In the genomic region with DNA sequence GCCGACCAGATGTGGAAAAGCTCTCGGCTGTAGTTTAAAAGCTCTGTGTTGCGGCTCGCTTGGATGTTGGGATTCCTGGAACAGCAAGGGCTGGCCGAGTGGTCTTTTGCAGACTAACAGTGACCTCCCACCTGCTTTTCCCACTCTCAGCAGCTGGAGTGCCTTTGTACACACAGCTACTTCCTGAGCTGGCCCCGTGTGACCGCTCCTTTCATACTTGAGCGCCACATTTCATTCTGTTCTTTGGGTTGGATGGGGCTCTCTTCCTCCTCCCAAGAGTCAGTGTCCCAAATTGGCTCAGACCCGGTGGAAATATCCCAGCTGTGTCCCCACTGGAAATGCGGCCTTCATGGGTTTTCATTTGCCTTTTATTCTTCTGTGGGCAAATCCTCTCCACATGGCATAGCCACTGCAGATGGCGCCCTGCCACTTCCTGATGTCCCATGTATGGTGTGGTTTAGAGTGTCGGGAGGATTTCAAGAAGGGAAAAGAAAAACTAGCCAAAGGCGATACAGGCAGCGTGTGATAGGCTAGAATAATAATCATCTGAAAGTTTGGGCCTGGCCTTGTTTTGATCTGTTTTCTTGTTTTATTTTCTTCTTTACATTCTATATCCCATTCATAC, we compare ENCODE assay signal across 11 cellular contexts.
DNase-seq lines count a peak whose midpoint lies in the region; ATAC-seq and TF ChIP-seq lines count a peak whose summit lies in the region.
"Had no signal": no experiment of that assay in that cellular context is flagged by ENCODE, and none has a peak within 500 bp of the region (broad histone marks: within the 10 kb centered on the region; RNA-seq: fewer than 3 reads in every experiment).

No MANE protein-coding gene starts in this region.

- H3K79me2 ChIP-seq in SK-N-SH (ENCODE audit: insufficient read depth), result no peaks in the 10 kb centered on the region

- DNase-seq in SK-N-SH (peak; percentile 50), lower lobe of right lung (no peak), dermis blood vessel endothelial cell (no peak), mesothelial cell of epicardium (ENCODE audit: low spot score in 2 of 2, unreplicated experiment in 2 of 2) (no peak)
- DNase-seq: HCEC 1CT had no signal

- H3K4me1 Mint-ChIP-seq in mesothelial cell of epicardium, result peaks cover 27% of the 10 kb centered on the region

- TF ChIP-seq RAD21 in Ishikawa (IDR thresholded peaks at IDR 0.05; ENCODE audit: low read depth) (peak; percentile 30; the same call in 1 of the 2 replicates), SK-N-SH (IDR thresholded peaks at IDR 0.05; ENCODE audit: low read length) (peak; percentile 83)

- H3K9ac ChIP-seq in BLaER1 treated with 17β-estradiol and CSF1 and Interleukin-3, amounts not matched to agents 10 nM and 100 nM, result no peak overlapping the region
- no peak overlapping the region for H3K9ac ChIP-seq in SK-N-SH

- intact Hi-C loops in lower lobe of right lung (cut with DNase I), result no loop called here

- no peaks in the 10 kb centered on the region for H3K9me3 Mint-ChIP-seq in mesothelial cell of epicardium

- no peak overlapping the region for H3K4me3 ChIP-seq in BLaER1 treated with 17β-estradiol and CSF1 and Interleukin-3, amounts not matched to agents 10 nM and 100 nM
- no peak overlapping the region for H3K4me3 ChIP-seq in SK-N-SH (ENCODE audit: low read depth in 2 of 2, low read length in 1 of 2)
- no peak overlapping the region for H3K4me3 ChIP-seq in lower lobe of right lung
- H3K4me3 ChIP-seq: body of pancreas, smooth muscle cell had no signal

- peaks cover 3% of the 10 kb centered on the region for H3K36me3 Mint-ChIP-seq in mesothelial cell of epicardium

- H3K27ac Mint-ChIP-seq in mesothelial cell of epicardium, result no peak overlapping the region

- peaks cover 0 to 27% (median 18%) of the 10 kb centered on the region in 10 experiments; a peak in 15 of 20 replicates for H3K4me1 ChIP-seq in BLaER1 treated with 17β-estradiol and CSF1 and Interleukin-3, amounts not matched to agents 10 nM and 100 nM
- H3K4me1 ChIP-seq in SK-N-SH (ENCODE audit: control insufficient read depth in 1 of 2, insufficient read depth in 2 of 2, low read depth in 1 of 2, low read length in 1 of 2) (peaks cover 20 to 23% of the 10 kb centered on the region in 2 experiments), lower lobe of right lung (peaks cover 17% of the 10 kb centered on the region)

- peaks cover 0 to 33% (median 18%) of the 10 kb centered on the region in 11 experiments; a peak in 13 of 22 replicates for H4K20me1 ChIP-seq in BLaER1 treated with 17β-estradiol and CSF1 and Interleukin-3, amounts not matched to agents 10 nM and 100 nM
- no peaks in the 10 kb centered on the region for H4K20me1 ChIP-seq in SK-N-SH (ENCODE audit: insufficient read depth)

- no peak for TF ChIP-seq EP300 in Ishikawa (IDR thresholded peaks at IDR 0.05; ENCODE audit: borderline replicate concordance)
- TF ChIP-seq EP300 in SK-N-SH (IDR thresholded peaks at IDR 0.05; ENCODE audit: borderline replicate concordance in 1 of 2, low read depth in 1 of 2, low read length in 1 of 2), result no peak

- CTCF ChIA-PET in SK-N-SH (lab: Yijun Ruan, JAX), result interaction anchor here (0.6 to 1.9 kb wide), 11 partner anchors 9 to 269 kb away, joined by 3 to 6 read pairs (median 4); no protein-coding TSS in a partner anchor

- no peak for TF ChIP-seq CTCF in SK-N-SH (IDR thresholded peaks at IDR 0.05)
- TF ChIP-seq CTCF in lower lobe of right lung (IDR thresholded peaks at IDR 0.05), result no peak
- no peak for TF ChIP-seq CTCF in mesothelial cell of epicardium (IDR thresholded peaks at IDR 0.05; ENCODE audit: unreplicated experiment)

- H3K27ac ChIP-seq in BLaER1 treated with 17β-estradiol and CSF1 and Interleukin-3, amounts not matched to agents 10 nM and 100 nM, result no peak overlapping the region
- H3K27ac ChIP-seq in SK-N-SH (ENCODE audit: low read depth in 2 of 2, low read length in 1 of 2) (peak overlapping the region; percentile 16 to 68; a peak in 3 of 4 replicates), lower lobe of right lung (no peak overlapping the region)

- no peaks in the 10 kb centered on the region for H3K9me3 ChIP-seq in BLaER1 treated with 17β-estradiol and CSF1 and Interleukin-3, amounts not matched to agents 10 nM and 100 nM (replicated peaks in 1 of 11)
- H3K9me3 ChIP-seq in SK-N-SH, result no peaks in the 10 kb centered on the region
- H3K9me3 ChIP-seq in lower lobe of right lung, result no peaks in the 10 kb centered on the region
- H3K9me3 ChIP-seq: body of pancreas had no signal

- H2AFZ ChIP-seq in SK-N-SH (ENCODE audit: low read depth), result no peak overlapping the region

- POLR2A ChIA-PET in SK-N-SH (lab: Yijun Ruan, JAX), result no interaction called here

- H3K9me2 ChIP-seq in SK-N-SH, result no peaks in the 10 kb centered on the region

- peaks cover 4 to 49% (median 18%) of the 10 kb centered on the region in 11 experiments; a peak in 16 of 22 replicates for H3K36me3 ChIP-seq in BLaER1 treated with 17β-estradiol and CSF1 and Interleukin-3, amounts not matched to agents 10 nM and 100 nM
- H3K36me3 ChIP-seq in SK-N-SH (replicated peaks in 1 of 2; ENCODE audit: control insufficient read depth in 1 of 2, insufficient read depth in 2 of 2, low read length in 1 of 2) (no peaks in the 10 kb centered on the region), lower lobe of right lung (peaks cover 19% of the 10 kb centered on the region)

- H3F3A ChIP-seq in SK-N-SH (replicated peaks; ENCODE audit: insufficient read depth), result peaks cover 14% of the 10 kb centered on the region

- H3K4me3 Mint-ChIP-seq in mesothelial cell of epicardium, result no peak overlapping the region

- 90% methylated on average over 11 of the region's 14 CpGs for WGBS in SK-N-SH (ENCODE audit: low lambda C conversion rate)

- H3K4me2 ChIP-seq in BLaER1 treated with 17β-estradiol and CSF1 and Interleukin-3, amounts not matched to agents 10 nM and 100 nM, result peak overlapping the region in 8 of 11 experiments; percentile 23 to 57 (median 48); a peak in 15 of 22 replicates
- no peak overlapping the region for H3K4me2 ChIP-seq in SK-N-SH
- H3K4me2 ChIP-seq: smooth muscle cell had no signal

- H3K27me3 ChIP-seq in BLaER1 treated with 17β-estradiol and CSF1 and Interleukin-3, amounts not matched to agents 10 nM and 100 nM, result no peaks in the 10 kb centered on the region
- H3K27me3 ChIP-seq in SK-N-SH (ENCODE audit: insufficient read depth) (no peaks in the 10 kb centered on the region), lower lobe of right lung (ENCODE audit: low read depth) (no peaks in the 10 kb centered on the region)
- H3K27me3 ChIP-seq: body of pancreas had no signal

- H3K27me3 Mint-ChIP-seq in mesothelial cell of epicardium (ENCODE audit: low read depth), result no peaks in the 10 kb centered on the region

- ATAC-seq in lower lobe of right lung, result peak; percentile 40
- no peak for ATAC-seq in esophagus mucosa
- no peak for ATAC-seq in HG02763 (IDR thresholded peaks at IDR 0.05; ENCODE audit: unreplicated experiment)
- ATAC-seq: body of pancreas had no signal

TF ChIP-seq in Ishikawa, 13 proteins besides CTCF, POLR2A, EP300 and RAD21:
- TF ChIP-seq CREB1 (IDR thresholded peaks at IDR 0.05; ENCODE audit: low read depth) (no peak), ZBTB7A (IDR thresholded peaks at IDR 0.05; ENCODE audit: low read depth) (no peak), YY1 (IDR thresholded peaks at IDR 0.05; ENCODE audit: low read depth) (no peak), TEAD4 (IDR thresholded peaks at IDR 0.05) (no peak), TCF12 (IDR thresholded peaks at IDR 0.05; ENCODE audit: low read depth) (no peak), FOXM1 (IDR thresholded peaks at IDR 0.05; ENCODE audit: borderline replicate concordance, low read depth) (no peak)
- TF ChIP-seq, protein P1, sequence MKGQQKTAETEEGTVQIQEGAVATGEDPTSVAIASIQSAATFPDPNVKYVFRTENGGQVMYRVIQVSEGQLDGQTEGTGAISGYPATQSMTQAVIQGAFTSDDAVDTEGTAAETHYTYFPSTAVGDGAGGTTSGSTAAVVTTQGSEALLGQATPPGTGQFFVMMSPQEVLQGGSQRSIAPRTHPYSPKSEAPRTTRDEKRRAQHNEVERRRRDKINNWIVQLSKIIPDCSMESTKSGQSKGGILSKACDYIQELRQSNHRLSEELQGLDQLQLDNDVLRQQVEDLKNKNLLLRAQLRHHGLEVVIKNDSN (IDR thresholded peaks at IDR 0.05), result no peak
TF ChIP-seq in Ishikawa: peak in this region for 0.

TF ChIP-seq in SK-N-SH, 30 proteins besides CTCF, POLR2A, EP300 and RAD21:
- TF ChIP-seq EZH2phosphoT487 (IDR thresholded peaks at IDR 0.05; ENCODE audit: borderline replicate concordance, low read depth) (no peak), MXI1 (IDR thresholded peaks at IDR 0.05; ENCODE audit: low read depth, low read length) (0 out of 2 replicates have a peak, but pooled peaks have one; percentile 25), SMC3 (IDR thresholded peaks at IDR 0.05; ENCODE audit: low read depth, low read length) (peak; percentile 48; the same call in 1 of the 2 replicates)

Comparison
In these comparisons a context has a peak if more than half of its experiments do, and no peak if none do; other contexts are left out.
1. H3K27ac ChIP-seq: peak in SK-N-SH (2 of 2); none in BLaER1 treated with 17β-estradiol and CSF1 and Interleukin-3, amounts not matched to agents 10 nM and 100 nM (0 of 11) and lower lobe of right lung (single experiment).
2. ATAC-seq: peak in lower lobe of right lung (2 of 2); none in esophagus mucosa (single experiment) and HG02763 (single experiment).